Comparison of ENCODE assay signal across 1 cellular context in the genomic region with DNA sequence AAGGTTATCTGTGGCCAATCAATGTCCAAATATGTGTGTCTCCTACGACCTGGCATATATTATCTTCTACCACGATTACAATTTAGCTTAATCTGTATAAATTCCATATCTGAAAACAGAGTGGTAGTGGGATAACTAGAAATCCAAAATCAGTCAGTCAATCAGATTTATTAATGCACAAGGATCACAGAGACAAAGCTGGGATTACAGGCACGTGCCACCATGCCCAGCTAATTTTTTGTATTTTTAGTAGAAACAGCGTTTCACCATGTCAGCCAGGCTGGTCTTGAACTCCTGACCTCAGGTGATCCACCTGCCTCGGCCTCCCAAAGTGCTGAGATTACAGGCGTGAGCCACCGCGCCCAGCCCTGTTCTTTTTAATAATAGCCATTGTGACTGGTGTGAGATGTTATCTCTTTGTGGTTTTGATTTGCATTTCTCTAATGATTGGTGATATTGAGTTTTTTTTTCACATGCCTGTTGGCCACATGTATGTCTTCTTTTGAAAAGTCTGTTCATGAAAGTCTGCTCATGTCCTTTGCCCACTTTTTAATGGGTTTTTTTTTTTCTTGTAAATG.
A peak's percentile ranks its signal among the peaks of the same experiment; 100 is the strongest.
TF ChIP-seq lines count a peak whose summit lies in the region.

No MANE protein-coding gene starts in this region.

TF ChIP-seq in GM12878, 131 proteins besides CTCF, POLR2A, EP300 and RAD21 (continued from another document):
- TF ChIP-seq MTA2 (IDR thresholded peaks at IDR 0.05; ENCODE audit: low read depth) = peak; percentile 58; the same call in 1 of the 2 replicates
- TF ChIP-seq IKZF2 (IDR thresholded peaks at IDR 0.05) = peak in 1 of 2 experiments; percentile 24; a peak in 1 of 4 replicates
- peak; percentile 90 for TF ChIP-seq ZNF217 (IDR thresholded peaks at IDR 0.05)
- TF ChIP-seq, protein P1, sequence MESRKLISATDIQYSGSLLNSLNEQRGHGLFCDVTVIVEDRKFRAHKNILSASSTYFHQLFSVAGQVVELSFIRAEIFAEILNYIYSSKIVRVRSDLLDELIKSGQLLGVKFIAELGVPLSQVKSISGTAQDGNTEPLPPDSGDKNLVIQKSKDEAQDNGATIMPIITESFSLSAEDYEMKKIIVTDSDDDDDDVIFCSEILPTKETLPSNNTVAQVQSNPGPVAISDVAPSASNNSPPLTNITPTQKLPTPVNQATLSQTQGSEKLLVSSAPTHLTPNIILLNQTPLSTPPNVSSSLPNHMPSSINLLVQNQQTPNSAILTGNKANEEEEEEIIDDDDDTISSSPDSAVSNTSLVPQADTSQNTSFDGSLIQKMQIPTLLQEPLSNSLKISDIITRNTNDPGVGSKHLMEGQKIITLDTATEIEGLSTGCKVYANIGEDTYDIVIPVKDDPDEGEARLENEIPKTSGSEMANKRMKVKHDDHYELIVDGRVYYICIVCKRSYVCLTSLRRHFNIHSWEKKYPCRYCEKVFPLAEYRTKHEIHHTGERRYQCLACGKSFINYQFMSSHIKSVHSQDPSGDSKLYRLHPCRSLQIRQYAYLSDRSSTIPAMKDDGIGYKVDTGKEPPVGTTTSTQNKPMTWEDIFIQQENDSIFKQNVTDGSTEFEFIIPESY (IDR thresholded peaks at IDR 0.05) = peak; percentile 92
- peak; percentile 60; the same call in 1 of the 2 replicates for TF ChIP-seq NR2F1 (conservative IDR thresholded peaks at IDR 0.05)
- 0 out of 2 replicates have a peak, but pooled peaks have one; percentile 38 for TF ChIP-seq DPF2 (IDR thresholded peaks at IDR 0.05)
- peak; percentile 48; the same call in 1 of the 2 replicates for TF ChIP-seq SMARCA5 (IDR thresholded peaks at IDR 0.05)
